17 cellular contexts compared by ENCODE assay signal in the genomic region with DNA sequence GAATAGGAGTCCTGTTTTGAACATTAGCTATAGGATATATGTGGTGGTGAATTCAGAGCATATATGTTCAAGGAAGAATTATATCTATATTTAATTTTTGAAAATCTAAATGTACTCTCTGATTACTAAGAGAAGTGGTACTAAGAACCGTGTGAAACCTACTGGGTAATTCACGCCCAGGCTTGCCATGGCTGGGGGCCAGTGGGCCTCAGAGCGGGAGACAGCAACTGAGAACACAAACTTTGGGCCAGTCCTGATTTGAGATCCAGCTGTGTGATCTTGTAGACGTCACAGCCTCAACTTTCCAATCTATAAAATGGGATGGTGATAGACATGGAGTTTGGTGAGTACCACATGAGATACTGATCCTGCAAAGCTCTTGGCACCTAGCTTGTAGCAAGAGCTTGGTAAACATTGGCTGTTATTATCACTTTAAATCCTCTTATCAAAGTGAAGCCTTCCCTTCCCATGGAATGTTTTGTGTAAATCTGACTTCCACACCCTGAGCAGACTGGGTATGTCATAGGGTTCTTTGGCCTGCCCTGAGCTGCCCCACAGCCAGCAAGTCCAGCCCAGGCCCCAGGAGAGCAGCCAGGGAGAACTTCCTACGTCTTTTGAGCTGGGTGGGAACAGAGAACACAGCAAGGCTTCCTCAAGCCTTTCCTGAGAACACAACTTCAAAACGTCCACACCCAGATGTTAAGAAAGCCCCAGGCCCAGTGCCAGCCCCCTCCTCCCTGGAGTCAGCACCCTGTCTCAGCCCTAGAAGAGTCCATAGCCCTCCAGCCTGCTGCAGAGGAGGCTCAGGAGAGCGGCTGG. TPM values are rescaled to one million over a fixed set of nuclear protein-coding genes. Genes with fewer than 3 reads are reported as not detected.
DNase-seq lines count a peak whose midpoint lies in the region; ATAC-seq and TF ChIP-seq lines count a peak whose summit lies in the region.
"Had no signal": no experiment of that assay in that cellular context is flagged by ENCODE, and none has a peak within 500 bp of the region (broad histone marks: within the 10 kb centered on the region; RNA-seq: fewer than 3 reads in every experiment).

No MANE protein-coding gene starts in this region.

- peak in 2 of 4 donors; percentile 11 to 75 for TF ChIP-seq EP300 in upper lobe of left lung (IDR thresholded peaks at IDR 0.05)

- DNase-seq in cardiac fibroblast (ENCODE audit: low read depth in 2 of 2) (peak; percentile 69 to 88), fibroblast of the aortic adventitia (ENCODE audit: low read depth) (peak; percentile 84), lower lobe of right lung (peak; percentile 89), upper lobe of left lung (peak in 1 of 2 donors; percentile 85)
- DNase-seq: activated CD8-positive, alpha-beta T cell treated with anti-CD3 and anti-CD28 coated beads, Interleukin-2, amount 10 ng/mL, durations not matched to agents 7 days and 5 days; COR-L47; NCI-H1048; NCI-H2081 treated with DMSO at 0.1 percent for 48 hours; NCI-H526 treated with DMSO at 0.1 percent for 48 hours; stimulated activated CD4-positive, alpha-beta T cell treated with anti-CD3 and anti-CD28 coated beads, Interleukin-2, amount 100 ng/mL, for 48 hours had no signal

- H3K27ac ChIP-seq in lower lobe of right lung, result peak overlapping the region; percentile 80
- peak overlapping the region; percentile 65 to 72 (median 70) for H3K27ac ChIP-seq in upper lobe of left lung
- H3K27ac ChIP-seq: breast epithelium had no signal

- H3K36me3 ChIP-seq in lower lobe of right lung, result no peaks in the 10 kb centered on the region
- H3K36me3 ChIP-seq in upper lobe of left lung, result no peaks in the 10 kb centered on the region
- H3K36me3 ChIP-seq: breast epithelium had no signal

- H3K4me1 ChIP-seq in lower lobe of right lung, result peaks cover 39% of the 10 kb centered on the region
- H3K4me1 ChIP-seq in upper lobe of left lung, result peaks cover 27 to 37% (median 28%) of the 10 kb centered on the region in 4 donors
- H3K4me1 ChIP-seq: breast epithelium had no signal

- H3K4me3 ChIP-seq in cardiac fibroblast (replicated peaks in 1 of 2; ENCODE audit: low read depth in 2 of 2, low read length in 2 of 2) (no peak overlapping the region), fibroblast of the aortic adventitia (ENCODE audit: low read depth, low read length) (no peak overlapping the region), lower lobe of right lung (no peak overlapping the region), upper lobe of left lung (no peak overlapping the region)
- H3K4me3 ChIP-seq: breast epithelium had no signal

- ATAC-seq in lower lobe of right lung (peak; percentile 86 to 92), upper lobe of left lung (ENCODE audit: low FRiP score in 2 of 2) (peak; percentile 85 to 91), GM21717 (IDR thresholded peaks at IDR 0.05; ENCODE audit: unreplicated experiment) (no peak), GM21360 (IDR thresholded peaks at IDR 0.05; ENCODE audit: unreplicated experiment) (no peak), GM21367 (IDR thresholded peaks at IDR 0.05; ENCODE audit: unreplicated experiment) (no peak)
- ATAC-seq: activated CD8-positive, alpha-beta T cell treated with anti-CD3 and anti-CD28 coated beads, Interleukin-2, amount 10 ng/mL, durations not matched to agents 7 days and 5 days; natural killer cell treated with Interleukin-12 subunit alpha and Interleukin-12 subunit beta and Interleukin-15 and Interleukin-18, amount 100 ng/mL, for 72 hours had no signal

- 45 to 66% methylated on average over 4 to 7 of the region's 7 CpGs for WGBS in upper lobe of left lung, 2 donors

- H3K27me3 ChIP-seq in lower lobe of right lung (ENCODE audit: low read depth) (no peaks in the 10 kb centered on the region), upper lobe of left lung (no peaks in the 10 kb centered on the region)
- H3K27me3 ChIP-seq: breast epithelium had no signal

- no peak for TF ChIP-seq CTCF in cardiac fibroblast (IDR thresholded peaks at IDR 0.05; ENCODE audit: low read depth, low read length)
- TF ChIP-seq CTCF in fibroblast of the aortic adventitia (IDR thresholded peaks at IDR 0.05; ENCODE audit: insufficient read depth, low read length), result no peak
- no peak for TF ChIP-seq CTCF in lower lobe of right lung (IDR thresholded peaks at IDR 0.05)
- no peak for TF ChIP-seq CTCF in upper lobe of left lung (IDR thresholded peaks at IDR 0.05)

- intact Hi-C loops in lower lobe of right lung (cut with DNase I), result no loop called here

- H3K9me3 ChIP-seq in lower lobe of right lung, result no peaks in the 10 kb centered on the region
- no peaks in the 10 kb centered on the region for H3K9me3 ChIP-seq in upper lobe of left lung
- H3K9me3 ChIP-seq: breast epithelium had no signal

- TF ChIP-seq POLR2A in upper lobe of left lung (IDR thresholded peaks at IDR 0.05), result peak in 1 of 4 donors; percentile 40

RNA-seq across cellular contexts. Expression of gene PAQR5, which starts 8.2 kb away (rescaled TPM):
- 13.2 TPM in 1 of 2 replicates, not detected in the other for total RNA-seq in fibroblast of the aortic adventitia (ENCODE audit: low replicate concordance)
- 30.6 TPM for total RNA-seq in lower lobe of right lung
- total RNA-seq in upper lobe of left lung, result 10 to 100 TPM; 15.5 to 39.8 (median 26.5) TPM
- total RNA-seq: activated CD8-positive, alpha-beta T cell treated with anti-CD3 and anti-CD28 coated beads, Interleukin-2, amount 10 ng/mL, durations not matched to agents 7 days and 5 days; natural killer cell treated with Interleukin-12 subunit alpha and Interleukin-12 subunit beta and Interleukin-15 and Interleukin-18, amount 100 ng/mL, for 72 hours; OCI-LY7; T-helper 1 cell treated with Interleukin-12 subunit alpha and Interleukin-12 subunit beta and Interleukin-4 antibody, amounts not matched to agents 30 ng/mL and 1 ng/mL, for 36 hours had no signal

Comparison
In these comparisons a context has a peak if more than half of its experiments do, and no peak if none do; other contexts are left out.
1. ATAC-seq: peak in lower lobe of right lung (2 of 2) and upper lobe of left lung (2 of 2); none in GM21717 (single experiment), GM21360 (single experiment) and GM21367 (single experiment).